8 cellular contexts compared by ENCODE assay signal in the genomic region with DNA sequence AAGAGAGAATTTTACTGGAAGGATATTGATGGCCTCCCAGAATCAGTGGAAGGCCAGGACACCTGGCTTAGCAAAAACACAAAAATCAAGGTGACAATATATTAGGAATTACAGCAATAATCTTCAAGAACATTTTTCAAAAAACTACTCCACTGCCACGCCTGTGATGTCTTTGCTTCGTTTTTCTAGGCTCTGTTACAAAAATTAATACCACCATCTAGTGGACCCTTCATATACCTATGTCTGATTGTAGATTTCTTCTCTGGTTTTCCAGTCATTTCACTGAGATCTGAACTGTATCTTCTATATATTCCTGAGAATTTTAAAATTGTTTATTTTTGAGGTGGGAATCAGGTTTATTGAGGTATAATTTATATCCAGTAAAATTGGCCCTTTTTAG. TPM values are rescaled to one million over a fixed set of nuclear protein-coding genes. Genes with fewer than 3 reads are reported as not detected.
A peak's percentile ranks its signal among the peaks of the same experiment; 100 is the strongest.
DNase-seq lines count a peak whose midpoint lies in the region; ATAC-seq and TF ChIP-seq lines count a peak whose summit lies in the region.

No MANE protein-coding gene starts in this region.

- intact Hi-C loops in lower lobe of right lung (cut with DNase I), result no loop called here
- intact Hi-C loops in esophagus muscularis mucosa (cut with DNase I), result no loop called here

- peak; percentile 67; the same call in 2 of the 3 replicates for ATAC-seq in RWPE2 (ENCODE audit: low read depth)
- no peak for ATAC-seq in lower lobe of right lung
- no peak for ATAC-seq in GM18520 (IDR thresholded peaks at IDR 0.05; ENCODE audit: unreplicated experiment)

- no peak overlapping the region for H3K4me3 Mint-ChIP-seq in HFFc6

- H3K9me3 Mint-ChIP-seq in HFFc6, result peaks cover 2% of the 10 kb centered on the region

- H3K9me3 ChIP-seq in RWPE2 (ENCODE audit: severe bottlenecking) (no peaks in the 10 kb centered on the region), lower lobe of right lung (no peaks in the 10 kb centered on the region), esophagus muscularis mucosa (no peaks in the 10 kb centered on the region)

- WGBS in esophagus muscularis mucosa, result 11% methylated on average over 2 of the region's 2 CpGs

- DNase-seq in GM10266 (ENCODE audit: extremely low spot score) (peak; percentile 42), HFFc6 (peak; percentile 20), RWPE2 (ENCODE audit: low spot score) (no peak), lower lobe of right lung (no peak), esophagus muscularis mucosa (ENCODE audit: extremely low spot score) (no peak), NCI-H524 treated with DMSO at 0.1 percent for 48 hours (lab: John Stamatoyannopoulos, UW) (no peak), mucosa of gallbladder (ENCODE audit: low spot score) (no peak)

- no peak for TF ChIP-seq POLR2A in esophagus muscularis mucosa (IDR thresholded peaks at IDR 0.05; ENCODE audit: low read depth)

- peaks cover 7% of the 10 kb centered on the region; the same call in 1 of the 2 replicates for H3K36me3 Mint-ChIP-seq in HFFc6 (ENCODE audit: low read depth)

- H3K4me1 ChIP-seq in RWPE2 (ENCODE audit: insufficient read depth, poor library complexity, severe bottlenecking) (peaks cover 5% of the 10 kb centered on the region), lower lobe of right lung (no peaks in the 10 kb centered on the region), esophagus muscularis mucosa (peaks cover 0 to 8% (median 6%) of the 10 kb centered on the region in 4 donors)

- no peaks in the 10 kb centered on the region for H3K36me3 ChIP-seq in RWPE2 (ENCODE audit: low read depth)
- no peaks in the 10 kb centered on the region for H3K36me3 ChIP-seq in lower lobe of right lung
- no peaks in the 10 kb centered on the region for H3K36me3 ChIP-seq in esophagus muscularis mucosa

- H3K27me3 ChIP-seq in RWPE2 (ENCODE audit: insufficient read depth, poor library complexity, severe bottlenecking), result no peaks in the 10 kb centered on the region
- no peaks in the 10 kb centered on the region for H3K27me3 ChIP-seq in lower lobe of right lung (ENCODE audit: low read depth)
- H3K27me3 ChIP-seq in esophagus muscularis mucosa, result no peaks in the 10 kb centered on the region

- H3K27ac ChIP-seq in RWPE2 (ENCODE audit: poor library complexity, severe bottlenecking) (no peak overlapping the region), lower lobe of right lung (no peak overlapping the region), esophagus muscularis mucosa (replicated peaks in 1 of 4) (no peak overlapping the region)

- no peak overlapping the region for H3K27ac Mint-ChIP-seq in HFFc6

- H3K27me3 Mint-ChIP-seq in HFFc6 (ENCODE audit: insufficient read depth), result peaks cover under 1% of the 10 kb centered on the region; the same call in 1 of the 2 replicates

- H3K4me3 ChIP-seq in RWPE2 (ENCODE audit: severe bottlenecking) (no peak overlapping the region), lower lobe of right lung (no peak overlapping the region), esophagus muscularis mucosa (no peak overlapping the region)

- TF ChIP-seq CTCF in GM10266 (IDR thresholded peaks at IDR 0.05; ENCODE audit: control insufficient read depth, insufficient read depth, low read depth, missing control alignments), result peak; percentile 30
- peak; percentile 65 for TF ChIP-seq CTCF in HFFc6 (IDR thresholded peaks at IDR 0.05)
- TF ChIP-seq CTCF in RWPE2 (IDR thresholded peaks at IDR 0.05; ENCODE audit: poor library complexity, severe bottlenecking), result peak; percentile 47
- TF ChIP-seq CTCF in lower lobe of right lung (IDR thresholded peaks at IDR 0.05), result peak; percentile 16
- peak in 1 of 3 experiments; percentile 2 for TF ChIP-seq CTCF in esophagus muscularis mucosa (IDR thresholded peaks at IDR 0.05)

- H3K4me1 Mint-ChIP-seq in HFFc6 (ENCODE audit: low read depth), result peaks cover 14% of the 10 kb centered on the region

- TF ChIP-seq EP300 in esophagus muscularis mucosa (IDR thresholded peaks at IDR 0.05), result no peak

RNA-seq across cellular contexts. Expression of gene SLC33A1, which starts 5.6 kb away (rescaled TPM):
- total RNA-seq in HFFc6 (2021; fragmentation: NEBNext Ultra II Directional; extraction: Animal tissue kit (Norgen Biotek cat#: 25700)), result 10 to 100 TPM; 20.7 to 31.8 (median 26.9) TPM
- total RNA-seq in lower lobe of right lung, result 33.9 TPM
- 10 to 100 TPM; 17.4 to 22.2 (median 19.8) TPM for total RNA-seq in esophagus muscularis mucosa
- 47.8 TPM for total RNA-seq in mucosa of gallbladder

RNA-seq across cellular contexts. Expression of gene GMPS, which starts 10.6 kb away (rescaled TPM):
- total RNA-seq in HFFc6 (2021; fragmentation: NEBNext Ultra II Directional; extraction: Animal tissue kit (Norgen Biotek cat#: 25700)), result 10 to 100 TPM; 63.5 to 90.2 (median 75.0) TPM
- 39.9 TPM for total RNA-seq in lower lobe of right lung
- 10 to 100 TPM; 21.4 to 27.4 (median 27.2) TPM for total RNA-seq in esophagus muscularis mucosa
- total RNA-seq in mucosa of gallbladder, result 36.7 TPM

RNA-seq across cellular contexts. Expression of gene C3orf33, which starts 53.8 kb away (rescaled TPM):
- total RNA-seq in HFFc6 (2021; fragmentation: NEBNext Ultra II Directional; extraction: Animal tissue kit (Norgen Biotek cat#: 25700)), result 1 to 10 TPM; 3.3 to 4.5 (median 3.6) TPM
- 3.6 TPM for total RNA-seq in lower lobe of right lung
- 1 to 10 TPM; 2.8 to 3.7 (median 3.1) TPM for total RNA-seq in esophagus muscularis mucosa
- 4.1 TPM for total RNA-seq in mucosa of gallbladder

Comparison
In these comparisons a context has a peak if more than half of its experiments do, and no peak if none do; other contexts are left out.
1. DNase-seq: peak in GM10266 (single experiment) and HFFc6 (single experiment); none in RWPE2 (single experiment), lower lobe of right lung (single experiment), esophagus muscularis mucosa (single experiment), NCI-H524 treated with DMSO at 0.1 percent for 48 hours (single experiment) and mucosa of gallbladder (single experiment).